ENCODE assay signal across 1 cellular context in the genomic region with DNA sequence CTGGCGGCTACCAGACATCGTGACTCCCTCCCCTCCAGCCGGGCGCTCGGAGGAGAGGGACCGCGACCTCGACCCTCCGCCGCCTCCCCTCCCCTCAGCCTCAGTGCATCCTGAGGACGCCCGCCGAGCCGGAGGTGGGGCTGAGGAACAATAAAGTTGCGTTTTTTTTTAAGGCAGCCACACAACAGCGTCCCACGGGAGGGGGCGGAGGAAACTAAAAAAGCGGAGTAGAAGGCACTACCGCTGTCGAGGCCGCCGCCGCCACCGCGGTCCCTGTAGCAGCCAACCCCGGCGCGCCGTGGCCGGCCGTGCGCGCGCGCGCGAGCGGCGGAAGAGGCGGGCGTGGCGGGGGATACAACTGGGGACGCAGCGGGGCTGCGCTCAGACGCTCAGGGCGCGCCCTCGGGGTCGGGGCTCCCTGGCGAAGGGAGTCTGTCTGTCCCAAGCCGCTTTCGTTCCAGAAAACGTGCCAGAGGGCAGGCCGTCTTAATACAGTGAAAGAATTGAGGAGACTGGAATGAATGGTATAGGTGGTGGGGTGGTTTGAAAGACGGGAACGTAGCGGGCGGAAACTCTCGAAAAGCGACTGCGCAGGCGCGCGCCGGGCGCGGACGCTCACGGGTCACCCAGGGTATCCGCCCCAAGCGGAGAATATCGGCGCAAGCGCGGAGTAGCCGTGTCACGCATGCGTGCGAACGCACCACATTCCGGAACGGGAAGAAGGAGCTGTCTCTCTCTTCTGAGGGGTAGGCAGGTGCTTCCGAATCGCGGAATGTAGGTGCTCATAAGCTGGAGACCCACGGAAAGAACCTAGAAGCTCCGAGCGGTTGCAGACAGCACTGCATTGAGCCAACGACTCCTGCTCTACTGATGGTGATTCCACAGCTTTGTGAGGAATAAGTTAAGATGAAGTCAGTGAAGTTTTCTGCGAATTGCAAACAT.
TF ChIP-seq lines count a peak whose summit lies in the region.

Gene COP1 (minus strand): TSS at position 326 of the 942 bp plus-strand sequence. CDS start 308 bp downstream, at position 18.

TF ChIP-seq in K562, 482 proteins besides CTCF, POLR2A, EP300 and RAD21 (continued from another document and continues in another):
- TF ChIP-seq, protein P1, sequence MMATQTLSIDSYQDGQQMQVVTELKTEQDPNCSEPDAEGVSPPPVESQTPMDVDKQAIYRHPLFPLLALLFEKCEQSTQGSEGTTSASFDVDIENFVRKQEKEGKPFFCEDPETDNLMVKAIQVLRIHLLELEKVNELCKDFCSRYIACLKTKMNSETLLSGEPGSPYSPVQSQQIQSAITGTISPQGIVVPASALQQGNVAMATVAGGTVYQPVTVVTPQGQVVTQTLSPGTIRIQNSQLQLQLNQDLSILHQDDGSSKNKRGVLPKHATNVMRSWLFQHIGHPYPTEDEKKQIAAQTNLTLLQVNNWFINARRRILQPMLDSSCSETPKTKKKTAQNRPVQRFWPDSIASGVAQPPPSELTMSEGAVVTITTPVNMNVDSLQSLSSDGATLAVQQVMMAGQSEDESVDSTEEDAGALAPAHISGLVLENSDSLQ (IDR thresholded peaks at IDR 0.05), result peak; percentile 69
- TF ChIP-seq TEAD1 (CRISPR knock-in tag; IDR thresholded peaks at IDR 0.05) (peak; percentile 58 to 97; a peak in 3 of 4 replicates), HDAC1 (IDR thresholded peaks at IDR 0.05) (peak in 1 of 2 experiments; percentile 89; a peak in 2 of 4 replicates), TRIM25 (IDR thresholded peaks at IDR 0.05; ENCODE audit: borderline replicate concordance) (no peak), ZNF197 (CRISPR knock-in tag; IDR thresholded peaks at IDR 0.05; ENCODE audit: low read depth) (peak; percentile 5; the same call in 1 of the 2 replicates), KHSRP (IDR thresholded peaks at IDR 0.05) (no peak), STAT5B (CRISPR knock-in tag; IDR thresholded peaks at IDR 0.05) (no peak), RAD51 (IDR thresholded peaks at IDR 0.05; ENCODE audit: borderline replicate concordance, low read depth) (no peak), E4F1 (CRISPR knock-in tag; IDR thresholded peaks at IDR 0.05; ENCODE audit: borderline replicate concordance) (0 out of 2 replicates have a peak, but pooled peaks have one; percentile 12), BRD9 (IDR thresholded peaks at IDR 0.05; ENCODE audit: low read depth, partially characterized antibody) (peak; percentile 19), ZNF76 (CRISPR knock-in tag; IDR thresholded peaks at IDR 0.05; ENCODE audit: borderline replicate concordance) (peak; percentile 54; the same call in 1 of the 2 replicates), E2F8 (IDR thresholded peaks at IDR 0.05; ENCODE audit: low read depth, partially characterized antibody) (peak; percentile 45), KAT2B (IDR thresholded peaks at IDR 0.05; ENCODE audit: low read depth, low read length) (no peak), ZKSCAN3 (CRISPR knock-in tag; IDR thresholded peaks at IDR 0.05) (no peak), FOSL1 (tag; conservative IDR thresholded peaks at IDR 0.05) (0 out of 2 replicates have a peak, but pooled peaks have one; percentile 13), BRCA1 (IDR thresholded peaks at IDR 0.05) (no peak), BRCA1 (CRISPR knock-in tag; IDR thresholded peaks at IDR 0.05) (no peak), SIN3A (IDR thresholded peaks at IDR 0.05; ENCODE audit: borderline replicate concordance in 2 of 2, control insufficient read depth in 1 of 2, low read depth in 2 of 2, low read length in 2 of 2) (peak; percentile 73 to 91; a peak in 2 of 4 replicates), ZNF384 (IDR thresholded peaks at IDR 0.05; ENCODE audit: low read depth, low read length) (peak; percentile 94), ELK3 (CRISPR knock-in tag; IDR thresholded peaks at IDR 0.05) (no peak), CBX3 (IDR thresholded peaks at IDR 0.05; ENCODE audit: borderline replicate concordance in 1 of 2, low read length in 2 of 2) (no peak), SMARCC2 (IDR thresholded peaks at IDR 0.05; ENCODE audit: low read depth) (no peak), CGGBP1 (CRISPR knock-in tag; IDR thresholded peaks at IDR 0.05) (peak; percentile 66; the same call in 1 of the 2 replicates), TCF7L2 (IDR thresholded peaks at IDR 0.05; ENCODE audit: low read depth, low read length) (no peak), SRSF7 (optimal IDR thresholded peaks at IDR 0.05; ENCODE audit: low read depth, low read length) (no peak), ZFPM2 (CRISPR knock-in tag; IDR thresholded peaks at IDR 0.05) (no peak), RBBP5 (IDR thresholded peaks at IDR 0.05; ENCODE audit: borderline replicate concordance, insufficient read depth, low read length, poor library complexity, severe bottlenecking) (peak; percentile 66), KAT8 (IDR thresholded peaks at IDR 0.05; ENCODE audit: low read depth) (no peak), ZNF766 (CRISPR knock-in tag; conservative IDR thresholded peaks at IDR 0.05) (no peak; the same call in 1 of the 2 replicates), MYNN (IDR thresholded peaks at IDR 0.05) (no peak), MYNN (CRISPR knock-in tag; IDR thresholded peaks at IDR 0.05) (no peak), ETV1 (tag; conservative IDR thresholded peaks at IDR 0.05; ENCODE audit: low read depth) (peak; percentile 44), HDAC3 (IDR thresholded peaks at IDR 0.05; ENCODE audit: borderline replicate concordance, partially characterized antibody) (no peak), SIX5 (IDR thresholded peaks at IDR 0.05; ENCODE audit: borderline replicate concordance in 1 of 2, insufficient read depth in 1 of 2, low read depth in 1 of 2, low read length in 2 of 2) (no peak), E2F4 (CRISPR knock-in tag; IDR thresholded peaks at IDR 0.05; ENCODE audit: low read depth) (no peak), ZNF263 (CRISPR knock-in tag; IDR thresholded peaks at IDR 0.05; ENCODE audit: borderline replicate concordance) (no peak; the same call in 1 of the 2 replicates), ZNF354B (CRISPR knock-in tag; IDR thresholded peaks at IDR 0.05) (no peak), ZNF253 (CRISPR knock-in tag; conservative IDR thresholded peaks at IDR 0.05) (no peak), PHF20 (IDR thresholded peaks at IDR 0.05; ENCODE audit: partially characterized antibody) (peak; percentile 54), ZNF707 (CRISPR knock-in tag; conservative IDR thresholded peaks at IDR 0.05) (no peak), BRD4 (IDR thresholded peaks at IDR 0.05) (0 out of 2 replicates have a peak, but pooled peaks have one; percentile 53), IRF1 (CRISPR knock-in tag; IDR thresholded peaks at IDR 0.05; ENCODE audit: borderline replicate concordance) (no peak), ZSCAN32 (CRISPR knock-in tag; IDR thresholded peaks at IDR 0.05) (no peak), NONO (IDR thresholded peaks at IDR 0.05; ENCODE audit: low read depth in 2 of 2, low read length in 1 of 2) (peak; percentile 62 to 83; a peak in 3 of 4 replicates), PHTF2 (CRISPR knock-in tag; IDR thresholded peaks at IDR 0.05) (no peak)
- TF ChIP-seq, protein P2, sequence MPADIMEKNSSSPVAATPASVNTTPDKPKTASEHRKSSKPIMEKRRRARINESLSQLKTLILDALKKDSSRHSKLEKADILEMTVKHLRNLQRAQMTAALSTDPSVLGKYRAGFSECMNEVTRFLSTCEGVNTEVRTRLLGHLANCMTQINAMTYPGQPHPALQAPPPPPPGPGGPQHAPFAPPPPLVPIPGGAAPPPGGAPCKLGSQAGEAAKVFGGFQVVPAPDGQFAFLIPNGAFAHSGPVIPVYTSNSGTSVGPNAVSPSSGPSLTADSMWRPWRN (IDR thresholded peaks at IDR 0.05; ENCODE audit: low read depth), result no peak
- TF ChIP-seq, protein P3, sequence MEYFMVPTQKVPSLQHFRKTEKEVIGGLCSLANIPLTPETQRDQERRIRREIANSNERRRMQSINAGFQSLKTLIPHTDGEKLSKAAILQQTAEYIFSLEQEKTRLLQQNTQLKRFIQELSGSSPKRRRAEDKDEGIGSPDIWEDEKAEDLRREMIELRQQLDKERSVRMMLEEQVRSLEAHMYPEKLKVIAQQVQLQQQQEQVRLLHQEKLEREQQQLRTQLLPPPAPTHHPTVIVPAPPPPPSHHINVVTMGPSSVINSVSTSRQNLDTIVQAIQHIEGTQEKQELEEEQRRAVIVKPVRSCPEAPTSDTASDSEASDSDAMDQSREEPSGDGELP (CRISPR knock-in tag; IDR thresholded peaks at IDR 0.05; ENCODE audit: borderline replicate concordance), result peak; percentile 47
